1 cellular context compared by ENCODE assay signal in genomic region chr22:23207786-23208325, GRCh38.
TF ChIP-seq lines count a peak whose summit lies in the region.

No MANE protein-coding gene starts in this region.

TF ChIP-seq in HepG2, 621 proteins besides CTCF, POLR2A, EP300 and RAD21 (continued from another document):
- TF ChIP-seq, protein P1, sequence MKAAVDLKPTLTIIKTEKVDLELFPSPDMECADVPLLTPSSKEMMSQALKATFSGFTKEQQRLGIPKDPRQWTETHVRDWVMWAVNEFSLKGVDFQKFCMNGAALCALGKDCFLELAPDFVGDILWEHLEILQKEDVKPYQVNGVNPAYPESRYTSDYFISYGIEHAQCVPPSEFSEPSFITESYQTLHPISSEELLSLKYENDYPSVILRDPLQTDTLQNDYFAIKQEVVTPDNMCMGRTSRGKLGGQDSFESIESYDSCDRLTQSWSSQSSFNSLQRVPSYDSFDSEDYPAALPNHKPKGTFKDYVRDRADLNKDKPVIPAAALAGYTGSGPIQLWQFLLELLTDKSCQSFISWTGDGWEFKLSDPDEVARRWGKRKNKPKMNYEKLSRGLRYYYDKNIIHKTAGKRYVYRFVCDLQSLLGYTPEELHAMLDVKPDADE (CRISPR knock-in tag; IDR thresholded peaks at IDR 0.05): no peak
- TF ChIP-seq, protein P2, sequence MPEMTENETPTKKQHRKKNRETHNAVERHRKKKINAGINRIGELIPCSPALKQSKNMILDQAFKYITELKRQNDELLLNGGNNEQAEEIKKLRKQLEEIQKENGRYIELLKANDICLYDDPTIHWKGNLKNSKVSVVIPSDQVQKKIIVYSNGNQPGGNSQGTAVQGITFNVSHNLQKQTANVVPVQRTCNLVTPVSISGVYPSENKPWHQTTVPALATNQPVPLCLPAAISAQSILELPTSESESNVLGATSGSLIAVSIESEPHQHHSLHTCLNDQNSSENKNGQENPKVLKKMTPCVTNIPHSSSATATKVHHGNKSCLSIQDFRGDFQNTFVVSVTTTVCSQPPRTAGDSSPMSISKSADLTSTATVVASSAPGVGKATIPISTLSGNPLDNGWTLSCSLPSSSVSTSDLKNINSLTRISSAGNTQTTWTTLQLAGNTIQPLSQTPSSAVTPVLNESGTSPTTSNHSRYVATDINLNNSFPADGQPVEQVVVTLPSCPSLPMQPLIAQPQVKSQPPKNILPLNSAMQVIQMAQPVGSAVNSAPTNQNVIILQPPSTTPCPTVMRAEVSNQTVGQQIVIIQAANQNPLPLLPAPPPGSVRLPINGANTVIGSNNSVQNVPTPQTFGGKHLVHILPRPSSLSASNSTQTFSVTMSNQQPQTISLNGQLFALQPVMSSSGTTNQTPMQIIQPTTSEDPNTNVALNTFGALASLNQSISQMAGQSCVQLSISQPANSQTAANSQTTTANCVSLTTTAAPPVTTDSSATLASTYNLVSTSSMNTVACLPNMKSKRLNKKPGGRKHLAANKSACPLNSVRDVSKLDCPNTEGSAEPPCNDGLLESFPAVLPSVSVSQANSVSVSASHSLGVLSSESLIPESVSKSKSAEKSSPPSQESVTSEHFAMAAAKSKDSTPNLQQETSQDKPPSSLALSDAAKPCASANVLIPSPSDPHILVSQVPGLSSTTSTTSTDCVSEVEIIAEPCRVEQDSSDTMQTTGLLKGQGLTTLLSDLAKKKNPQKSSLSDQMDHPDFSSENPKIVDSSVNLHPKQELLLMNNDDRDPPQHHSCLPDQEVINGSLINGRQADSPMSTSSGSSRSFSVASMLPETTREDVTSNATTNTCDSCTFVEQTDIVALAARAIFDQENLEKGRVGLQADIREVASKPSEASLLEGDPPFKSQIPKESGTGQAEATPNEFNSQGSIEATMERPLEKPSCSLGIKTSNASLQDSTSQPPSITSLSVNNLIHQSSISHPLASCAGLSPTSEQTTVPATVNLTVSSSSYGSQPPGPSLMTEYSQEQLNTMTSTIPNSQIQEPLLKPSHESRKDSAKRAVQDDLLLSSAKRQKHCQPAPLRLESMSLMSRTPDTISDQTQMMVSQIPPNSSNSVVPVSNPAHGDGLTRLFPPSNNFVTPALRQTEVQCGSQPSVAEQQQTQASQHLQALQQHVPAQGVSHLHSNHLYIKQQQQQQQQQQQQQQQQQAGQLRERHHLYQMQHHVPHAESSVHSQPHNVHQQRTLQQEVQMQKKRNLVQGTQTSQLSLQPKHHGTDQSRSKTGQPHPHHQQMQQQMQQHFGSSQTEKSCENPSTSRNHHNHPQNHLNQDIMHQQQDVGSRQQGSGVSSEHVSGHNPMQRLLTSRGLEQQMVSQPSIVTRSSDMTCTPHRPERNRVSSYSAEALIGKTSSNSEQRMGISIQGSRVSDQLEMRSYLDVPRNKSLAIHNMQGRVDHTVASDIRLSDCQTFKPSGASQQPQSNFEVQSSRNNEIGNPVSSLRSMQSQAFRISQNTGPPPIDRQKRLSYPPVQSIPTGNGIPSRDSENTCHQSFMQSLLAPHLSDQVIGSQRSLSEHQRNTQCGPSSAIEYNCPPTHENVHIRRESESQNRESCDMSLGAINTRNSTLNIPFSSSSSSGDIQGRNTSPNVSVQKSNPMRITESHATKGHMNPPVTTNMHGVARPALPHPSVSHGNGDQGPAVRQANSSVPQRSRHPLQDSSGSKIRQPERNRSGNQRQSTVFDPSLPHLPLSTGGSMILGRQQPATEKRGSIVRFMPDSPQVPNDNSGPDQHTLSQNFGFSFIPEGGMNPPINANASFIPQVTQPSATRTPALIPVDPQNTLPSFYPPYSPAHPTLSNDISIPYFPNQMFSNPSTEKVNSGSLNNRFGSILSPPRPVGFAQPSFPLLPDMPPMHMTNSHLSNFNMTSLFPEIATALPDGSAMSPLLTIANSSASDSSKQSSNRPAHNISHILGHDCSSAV (CRISPR knock-in tag; IDR thresholded peaks at IDR 0.05; ENCODE audit: borderline replicate concordance): no peak
- TF ChIP-seq MAFK (conservative IDR thresholded peaks at IDR 0.05 in 1 of 2, IDR thresholded peaks at IDR 0.05 in 1 of 2; ENCODE audit: low read length in 2 of 2): no peak
- TF ChIP-seq ARHGAP35 (CRISPR knock-in tag; IDR thresholded peaks at IDR 0.05; ENCODE audit: borderline replicate concordance): no peak
- no peak for TF ChIP-seq CBX1 (IDR thresholded peaks at IDR 0.05; ENCODE audit: low read depth)
- no peak for TF ChIP-seq ZNF225 (CRISPR knock-in tag; IDR thresholded peaks at IDR 0.05)
- no peak for TF ChIP-seq RXRB (CRISPR knock-in tag; IDR thresholded peaks at IDR 0.05; ENCODE audit: borderline replicate concordance)
- no peak for TF ChIP-seq CSRNP2 (CRISPR knock-in tag; conservative IDR thresholded peaks at IDR 0.05; ENCODE audit: low read depth)
- no peak for TF ChIP-seq DDIT3 (CRISPR knock-in tag; IDR thresholded peaks at IDR 0.05)
- no peak for TF ChIP-seq THAP11 (CRISPR knock-in tag; IDR thresholded peaks at IDR 0.05)
- no peak for TF ChIP-seq NAIF1 (CRISPR knock-in tag; IDR thresholded peaks at IDR 0.05; ENCODE audit: borderline replicate concordance)
- no peak for TF ChIP-seq RBM39 (IDR thresholded peaks at IDR 0.05; ENCODE audit: low read depth, low read length, poor library complexity, severe bottlenecking)
- TF ChIP-seq ZNF235 (CRISPR knock-in tag; IDR thresholded peaks at IDR 0.05; ENCODE audit: borderline replicate concordance): no peak
- no peak for TF ChIP-seq SIX1 (CRISPR knock-in tag; IDR thresholded peaks at IDR 0.05; ENCODE audit: borderline replicate concordance)
